In the genomic region with DNA sequence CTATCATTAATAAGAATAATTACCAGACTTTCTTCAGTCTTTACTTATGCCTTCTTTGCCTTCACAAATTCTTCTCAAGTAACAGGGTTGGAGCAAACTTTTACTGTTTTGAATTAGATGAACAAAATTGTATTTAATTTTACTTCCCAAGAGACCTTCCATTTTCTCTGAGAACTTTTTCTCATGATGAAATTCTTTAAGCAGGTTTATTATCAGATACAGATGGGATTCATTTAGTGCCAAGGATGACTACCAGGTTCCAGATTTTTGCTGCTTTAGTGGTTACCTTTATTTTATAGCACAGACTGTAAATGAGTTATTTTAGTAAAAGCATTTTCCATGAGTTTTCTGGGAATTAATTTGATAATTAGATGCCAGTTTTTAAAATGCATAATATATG, we compare ENCODE assay signal across 28 cellular contexts.
"Had no signal": no experiment of that assay in that cellular context is flagged by ENCODE, and none has a peak within 500 bp of the region (broad histone marks: within the 10 kb centered on the region; RNA-seq: fewer than 3 reads in every experiment).

No MANE protein-coding gene starts in this region.

- ATAC-seq: gastroesophageal sphincter; heart right ventricle; left cardiac atrium; left lung; naive thymus-derived CD4-positive, alpha-beta T cell; sciatic nerve; stimulated activated effector memory CD8-positive, alpha-beta T cell treated with anti-CD3 and anti-CD28 coated beads, Interleukin-12 subunit alpha, Interleukin-12 subunit beta, amount 100 ng/mL, for 72 hours had no signal

- H2AFZ ChIP-seq: neural progenitor cell, parathyroid adenoma had no signal

- H3K27me3 Mint-ChIP-seq: naive thymus-derived CD4-positive, alpha-beta T cell; progenitor cell of endocrine pancreas had no signal

- H3K79me2 ChIP-seq: parathyroid adenoma had no signal

- H3K36me3 ChIP-seq: esophagus muscularis mucosa, gastroesophageal sphincter, left lung, neural progenitor cell, right atrium auricular region, stomach, thyroid gland, vagina had no signal

- H3K4me1 Mint-ChIP-seq: stimulated activated effector memory CD8-positive, alpha-beta T cell treated with anti-CD3 and anti-CD28 coated beads, Interleukin-12 subunit alpha, Interleukin-12 subunit beta, amount 100 ng/mL, for 72 hours had no signal

- DNase-seq: effector memory CD4-positive, alpha-beta T cell; foreskin keratinocyte; heart right ventricle; hippocampal formation; left cardiac atrium; left lung; mesendoderm; midbrain; naive thymus-derived CD4-positive, alpha-beta T cell; stimulated activated CD4-positive, alpha-beta T cell treated with anti-CD3 and anti-CD28 coated beads, Interleukin-12 subunit alpha, Interleukin-12 subunit beta, amount 100 ng/mL, for 4 hours; stimulated activated CD4-positive, alpha-beta T cell treated with anti-CD3 and anti-CD28 coated beads, Interleukin-1b, Interleukin-23, amount 100 ng/mL, for 48 hours; stimulated activated CD4-positive, alpha-beta T cell treated with anti-CD3 and anti-CD28 coated beads, Interleukin-4, amount 100 ng/mL, for 1 hour; stimulated activated naive CD4-positive, alpha-beta T cell treated with Interleukin-2 at 50 U/mL for 16 hours; stomach; thyroid gland; trophoblast cell had no signal

- H3K27ac Mint-ChIP-seq: naive thymus-derived CD4-positive, alpha-beta T cell; neural progenitor cell; progenitor cell of endocrine pancreas; stimulated activated effector memory CD8-positive, alpha-beta T cell treated with anti-CD3 and anti-CD28 coated beads, Interleukin-12 subunit alpha, Interleukin-12 subunit beta, amount 100 ng/mL, for 72 hours had no signal

- H3K9me3 ChIP-seq: esophagus muscularis mucosa, gastroesophageal sphincter, heart right ventricle, left lung, right atrium auricular region, stomach, thyroid gland, vagina had no signal

- H3K4me1 ChIP-seq: neural progenitor cell had no signal

- H3K36me3 Mint-ChIP-seq: neural progenitor cell; stimulated activated effector memory CD8-positive, alpha-beta T cell treated with anti-CD3 and anti-CD28 coated beads, Interleukin-12 subunit alpha, Interleukin-12 subunit beta, amount 100 ng/mL, for 72 hours had no signal

- H3K27ac ChIP-seq: coronary artery, esophagus muscularis mucosa, foreskin keratinocyte, gastroesophageal sphincter, heart right ventricle, left lung, neural progenitor cell, parathyroid adenoma, right atrium auricular region, stomach, thyroid gland, vagina had no signal

- H3K4me3 Mint-ChIP-seq: naive thymus-derived CD4-positive, alpha-beta T cell; nephron; neural progenitor cell; stimulated activated effector memory CD8-positive, alpha-beta T cell treated with anti-CD3 and anti-CD28 coated beads, Interleukin-12 subunit alpha, Interleukin-12 subunit beta, amount 100 ng/mL, for 72 hours had no signal

- H3K4me3 ChIP-seq: coronary artery, esophagus muscularis mucosa, gastroesophageal sphincter, heart right ventricle, left lung, neural progenitor cell, right atrium auricular region, smooth muscle cell, stomach, thyroid gland, vagina had no signal

- H3K9ac ChIP-seq: neural progenitor cell, parathyroid adenoma had no signal

- H3K27me3 ChIP-seq: esophagus muscularis mucosa, foreskin keratinocyte, gastroesophageal sphincter, heart right ventricle, left lung, neural progenitor cell, right atrium auricular region, stomach, thyroid gland, vagina had no signal

- H3K4me2 ChIP-seq: neural progenitor cell, smooth muscle cell had no signal

- H3K9me3 Mint-ChIP-seq: nephron; neural progenitor cell; stimulated activated effector memory CD8-positive, alpha-beta T cell treated with anti-CD3 and anti-CD28 coated beads, Interleukin-12 subunit alpha, Interleukin-12 subunit beta, amount 100 ng/mL, for 72 hours had no signal
